In the genomic region with DNA sequence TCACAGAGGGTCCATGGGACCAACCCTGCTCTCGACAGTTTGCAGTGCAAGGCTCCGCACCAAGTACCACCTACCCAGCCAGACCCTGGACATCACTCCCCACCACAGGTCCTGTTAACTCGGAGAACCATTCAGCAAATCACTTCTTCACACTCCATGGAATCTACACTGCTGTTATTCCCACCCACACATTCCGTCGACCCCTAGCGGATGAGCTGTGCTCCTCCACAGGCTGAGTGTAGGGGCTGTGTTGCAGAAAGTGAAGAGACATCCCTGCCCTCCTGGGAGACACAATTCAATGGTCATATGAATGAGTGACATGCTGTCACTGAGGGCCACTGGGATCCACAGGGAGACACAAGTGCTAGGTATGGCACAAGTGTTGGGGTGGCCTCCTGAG, we compare ENCODE assay signal across 1 cellular context.
TF ChIP-seq lines count a peak whose summit lies in the region.

No MANE protein-coding gene starts in this region.

TF ChIP-seq in IMR-90, 13 proteins besides CTCF, POLR2A, EP300 and RAD21 (continued from another document):
- TF ChIP-seq USF2 (IDR thresholded peaks at IDR 0.05; ENCODE audit: low read depth, low read length) (no peak), SMC3 (IDR thresholded peaks at IDR 0.05; ENCODE audit: low read depth, low read length) (no peak), NFE2L2 (IDR thresholded peaks at IDR 0.05; ENCODE audit: low read depth, low read length) (no peak), FOS (IDR thresholded peaks at IDR 0.05; ENCODE audit: low read depth, low read length) (no peak)
